In the genomic region with DNA sequence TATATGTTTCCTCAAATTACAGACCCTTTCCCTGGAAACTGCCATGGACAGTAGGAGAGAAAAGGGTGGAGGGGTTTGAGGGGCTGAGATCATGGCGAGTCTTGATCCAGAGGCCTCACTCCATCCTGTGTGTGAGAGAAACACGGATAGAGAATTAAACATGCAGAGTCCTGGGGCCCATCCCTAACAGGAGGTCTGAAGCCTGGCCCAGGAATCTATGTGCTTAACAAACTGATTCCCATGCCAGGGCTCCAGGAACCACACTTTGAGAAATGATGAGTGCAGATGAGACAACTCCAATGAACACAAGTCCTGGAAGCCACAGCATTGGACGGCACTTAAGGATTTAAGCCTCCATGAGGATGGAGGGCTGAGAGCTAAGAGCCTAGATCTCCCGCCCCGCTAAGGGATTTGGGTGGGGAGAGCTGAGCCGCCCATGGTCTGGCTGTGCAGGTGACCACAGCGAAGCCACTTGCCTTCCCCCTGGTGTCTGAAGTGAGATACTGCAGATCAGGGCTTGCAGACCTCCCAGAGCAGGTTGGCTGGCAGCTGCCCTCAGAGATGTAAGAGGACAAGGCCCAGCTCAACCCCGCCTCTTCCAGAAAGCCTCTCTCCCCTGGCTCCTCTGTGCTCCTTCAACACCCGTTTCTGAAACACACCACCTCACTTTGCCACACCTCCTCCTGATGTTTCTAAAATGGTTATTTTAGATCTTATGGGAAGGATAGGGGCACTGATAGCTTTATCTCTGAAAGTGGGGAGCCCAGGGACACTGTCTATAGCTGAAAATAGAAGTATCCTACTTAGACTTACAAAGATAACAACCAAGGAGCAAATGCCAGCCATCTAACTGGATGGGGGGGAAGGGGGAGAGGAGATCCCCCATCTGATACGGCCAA, we compare ENCODE assay signal across 2 cellular contexts.
TF ChIP-seq lines count a peak whose summit lies in the region.

No MANE protein-coding gene starts in this region.

TF ChIP-seq in IMR-90, 13 proteins besides CTCF, POLR2A, EP300 and RAD21:
- TF ChIP-seq BHLHE40 (IDR thresholded peaks at IDR 0.05; ENCODE audit: low read depth, low read length) (no peak), CEBPB (IDR thresholded peaks at IDR 0.05; ENCODE audit: low read depth, low read length) (no peak), SMC3 (IDR thresholded peaks at IDR 0.05; ENCODE audit: low read depth, low read length) (peak; percentile 69), MXI1 (IDR thresholded peaks at IDR 0.05; ENCODE audit: borderline replicate concordance, low read depth, low read length) (no peak), CHD1 (IDR thresholded peaks at IDR 0.05; ENCODE audit: low read depth, low read length) (no peak), MAFK (IDR thresholded peaks at IDR 0.05; ENCODE audit: low read depth, low read length) (no peak), RCOR1 (IDR thresholded peaks at IDR 0.05; ENCODE audit: insufficient replicate concordance, low read length) (no peak), NFE2L2 (IDR thresholded peaks at IDR 0.05; ENCODE audit: low read depth, low read length) (no peak), MAZ (IDR thresholded peaks at IDR 0.05; ENCODE audit: borderline replicate concordance, low read depth, low read length) (no peak)
TF ChIP-seq in IMR-90: peak in this region for 1.

TF ChIP-seq in endothelial cell of umbilical vein, 7 proteins besides CTCF, POLR2A, EP300 and RAD21:
- TF ChIP-seq EZH2 (IDR thresholded peaks at IDR 0.05; ENCODE audit: borderline replicate concordance, low read depth, low read length, severe bottlenecking) (no peak), POLR2AphosphoS5 (IDR thresholded peaks at IDR 0.05; ENCODE audit: insufficient read depth, low read depth, low read length) (no peak), GATA2 (IDR thresholded peaks at IDR 0.05; ENCODE audit: insufficient read depth, insufficient read length, low read depth, low read length) (no peak), MYC (IDR thresholded peaks at IDR 0.05; ENCODE audit: low read depth, low read length) (no peak), JUN (IDR thresholded peaks at IDR 0.05; ENCODE audit: borderline replicate concordance, insufficient read depth, insufficient read length, low read depth) (no peak), FOS (IDR thresholded peaks at IDR 0.05; ENCODE audit: borderline replicate concordance, insufficient read depth, low read length) (no peak)
- TF ChIP-seq, protein P1, sequence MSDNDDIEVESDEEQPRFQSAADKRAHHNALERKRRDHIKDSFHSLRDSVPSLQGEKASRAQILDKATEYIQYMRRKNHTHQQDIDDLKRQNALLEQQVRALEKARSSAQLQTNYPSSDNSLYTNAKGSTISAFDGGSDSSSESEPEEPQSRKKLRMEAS (IDR thresholded peaks at IDR 0.05; ENCODE audit: insufficient read depth, insufficient read length) = no peak
